Comparison of ENCODE assay signal across 11 cellular contexts in the genomic region with DNA sequence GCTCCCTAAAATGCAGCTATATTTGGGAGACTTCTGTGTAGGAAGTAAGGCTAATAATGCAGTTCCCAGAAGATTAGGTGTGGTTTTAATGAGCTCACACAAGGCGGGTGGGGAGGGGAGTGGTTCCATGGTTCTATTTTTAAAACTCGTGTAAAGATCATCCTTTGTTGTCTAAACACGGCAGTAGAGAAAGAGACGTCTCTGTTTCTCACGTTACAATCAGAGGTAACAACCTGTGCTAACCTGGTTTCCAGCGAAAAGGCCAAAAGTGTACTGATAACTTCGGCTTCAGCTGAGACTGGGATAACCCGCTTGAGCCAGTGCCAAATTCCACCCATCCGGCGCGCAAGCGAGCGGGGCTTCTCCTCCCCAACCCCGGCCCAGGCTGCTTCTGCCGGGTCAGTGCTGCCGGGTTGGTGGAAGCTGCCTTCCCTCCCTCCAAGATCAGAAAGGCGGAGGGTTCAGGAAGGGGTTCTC. TPM values are rescaled to one million over a fixed set of nuclear protein-coding genes. Genes with fewer than 3 reads are reported as not detected.
DNase-seq lines count a peak whose midpoint lies in the region; ATAC-seq, FAIRE-seq and TF ChIP-seq lines count a peak whose summit lies in the region.
"Had no signal": no experiment of that assay in that cellular context is flagged by ENCODE, and none has a peak within 500 bp of the region (broad histone marks: within the 10 kb centered on the region; RNA-seq: fewer than 3 reads in every experiment).

No MANE protein-coding gene starts in this region.

- peak overlapping the region; percentile 1; the same call in 1 of the 2 replicates for H2AFZ ChIP-seq in GM12878 (ENCODE audit: control insufficient read depth, low read depth, low read length)
- no peak overlapping the region for H2AFZ ChIP-seq in H9 (ENCODE audit: low read length)

- CTCF ChIA-PET in GM12878 (lab: Yijun Ruan, JAX): interaction anchor here (0.8 to 13.9 kb wide), 5 partner anchors 18 to 160 kb away, joined by 3 to 123 read pairs (median 7); no protein-coding TSS in a partner anchor

- H3K36me3 Mint-ChIP-seq in memory B cell (no peaks in the 10 kb centered on the region), H9 (ENCODE audit: insufficient read depth in 1 of 3, low read depth in 3 of 3) (peaks cover 0 to 4% (median 2%) of the 10 kb centered on the region in 3 experiments; a peak in 1 of 7 replicates), endodermal cell (ENCODE audit: low read depth) (no peaks in the 10 kb centered on the region)

- no peak overlapping the region for H2BK120ac ChIP-seq in H9 (ENCODE audit: low read depth, low read length, poor library complexity, severe bottlenecking)

- H3T11ph ChIP-seq in H9 (ENCODE audit: low read length): no peak overlapping the region

- H4K8ac ChIP-seq in H9 (replicated peaks; ENCODE audit: insufficient read length, low read depth, low read length): no peak overlapping the region

- H3K56ac ChIP-seq in H9 (ENCODE audit: insufficient read length, low read depth, low read length): no peak overlapping the region

- H3K4me3 Mint-ChIP-seq in memory B cell (peak overlapping the region; percentile 47), H9 (peak overlapping the region in 1 of 2 experiments; percentile 42; a peak in 1 of 5 replicates), endodermal cell (no peak overlapping the region)

- H3K4me2 ChIP-seq in GM12878 (ENCODE audit: control insufficient read depth, insufficient read depth): peak overlapping the region; percentile 59
- H3K4me2 ChIP-seq in H9 (ENCODE audit: insufficient read depth, insufficient read length, low read length): no peak overlapping the region

- H2BK5ac ChIP-seq in H9 (ENCODE audit: insufficient read length, low read length): no peak overlapping the region

- peaks cover 17% of the 10 kb centered on the region for H3K23me2 ChIP-seq in H9 (ENCODE audit: insufficient read length, low read depth, low read length, poor library complexity, severe bottlenecking)

- no peak overlapping the region for H3K18ac ChIP-seq in H9 (ENCODE audit: insufficient read length, low read depth, low read length)

- H3K36me3 ChIP-seq in GM12878 (ENCODE audit: control insufficient read depth in 2 of 2, insufficient read depth in 2 of 2, low read length in 1 of 2) (no peaks in the 10 kb centered on the region), thoracic aorta (no peaks in the 10 kb centered on the region), endodermal cell (ENCODE audit: control insufficient read depth, insufficient read depth, low read length) (no peaks in the 10 kb centered on the region)
- H3K36me3 ChIP-seq: adrenal gland had no signal

- H3K9ac ChIP-seq in GM12878 (ENCODE audit: control insufficient read depth, insufficient read depth, low read length) (no peak overlapping the region), H9 (ENCODE audit: extremely low read depth, insufficient read length, low read length) (no peak overlapping the region), endodermal cell (ENCODE audit: extremely low read depth, low read length, poor library complexity, severe bottlenecking) (no peak overlapping the region)

- peak overlapping the region; percentile 47 for H3K27ac Mint-ChIP-seq in memory B cell
- H3K27ac Mint-ChIP-seq in H9: no peak overlapping the region
- no peak overlapping the region for H3K27ac Mint-ChIP-seq in endodermal cell

- no peak overlapping the region for H2BK20ac ChIP-seq in H9 (ENCODE audit: low read depth, low read length, poor library complexity, severe bottlenecking)

- RAD21 ChIA-PET in GM12878 (lab: Charles Lee; ENCODE audit: unreplicated experiment): interaction anchor here (0.9 to 13.9 kb wide), 5 partner anchors 14 to 101 kb away, joined by 4 to 255 read pairs (median 20); no protein-coding TSS in a partner anchor

- no peaks in the 10 kb centered on the region for H3K27me3 Mint-ChIP-seq in memory B cell
- H3K27me3 Mint-ChIP-seq in H9 (ENCODE audit: low read depth): peaks cover 43% of the 10 kb centered on the region
- H3K27me3 Mint-ChIP-seq in endodermal cell (ENCODE audit: insufficient read depth): peaks cover 10% of the 10 kb centered on the region

- H3K14ac ChIP-seq in H9 (ENCODE audit: insufficient read depth, low read length): no peak overlapping the region

- peaks cover 45% of the 10 kb centered on the region for H3K4me1 ChIP-seq in GM12878 (ENCODE audit: control insufficient read depth, insufficient read depth, low read length)
- H3K4me1 ChIP-seq in thoracic aorta (ENCODE audit: control insufficient read depth in 1 of 2, low read depth in 2 of 2): peaks cover 0 to 12% of the 10 kb centered on the region in 2 donors
- H3K4me1 ChIP-seq in H9 (ENCODE audit: insufficient read depth, low read length): peaks cover 6% of the 10 kb centered on the region; the same call in 1 of the 2 replicates
- H3K4me1 ChIP-seq in endodermal cell (ENCODE audit: control insufficient read depth, insufficient read depth, low read length): no peaks in the 10 kb centered on the region

- no peak overlapping the region for H2AK5ac ChIP-seq in H9 (ENCODE audit: insufficient read length, low read length)

- H4K91ac ChIP-seq in H9 (ENCODE audit: insufficient read length, low read depth, low read length): no peak overlapping the region

- no peak for FAIRE-seq in GM12878 (lab: Jason Lieb, UNC)

- 50% methylated on average over 17 of the region's 17 CpGs for WGBS in GM12878 (ENCODE audit: insufficient coverage, insufficient replicate concordance, low lambda C conversion rate, missing lambda C conversion rate)
- no CpG with 5 or more reads among the region's 17 CpGs for WGBS in H9 (ENCODE audit: extremely low coverage, insufficient read length, low lambda C conversion rate)
- 92 to 94% methylated on average over 14 to 17 of the region's 17 CpGs for WGBS in endodermal cell (ENCODE audit: insufficient coverage in 1 of 2, insufficient read length in 1 of 2), 2 experiments

- intact Hi-C loops in GM12878 (cut with micrococcal nuclease; ENCODE audit: unreplicated experiment): no loop called here

- in situ Hi-C loops in GM12878 (cut with MboI): no loop called here

- TF ChIP-seq RAD21 in GM12878 (IDR thresholded peaks at IDR 0.05; ENCODE audit: insufficient read depth, low read depth, low read length): no peak

- peaks cover 38% of the 10 kb centered on the region for H3K79me2 ChIP-seq in GM12878 (ENCODE audit: control insufficient read depth, insufficient read depth, low read length)
- H3K79me2 ChIP-seq in H9 (ENCODE audit: insufficient read depth, low read length): no peaks in the 10 kb centered on the region

- no peak overlapping the region for H2BK12ac ChIP-seq in H9 (ENCODE audit: insufficient read length, low read depth, low read length)

- no peak for ATAC-seq in GM12878
- no peak for ATAC-seq in memory B cell (ENCODE audit: low read depth)
- no peak for ATAC-seq in thoracic aorta (ENCODE audit: insufficient number of reproducible peaks, low FRiP score, low read depth)
- no peak for ATAC-seq in GM21825 (IDR thresholded peaks at IDR 0.05; ENCODE audit: unreplicated experiment)
- ATAC-seq: left lobe of liver had no signal

- H2BK15ac ChIP-seq in H9 (ENCODE audit: low read depth, low read length): no peak overlapping the region

- H4K20me1 ChIP-seq in GM12878 (ENCODE audit: control insufficient read depth, insufficient read depth): no peaks in the 10 kb centered on the region
- H4K20me1 ChIP-seq in H9 (ENCODE audit: control insufficient read depth, insufficient read depth, insufficient read length): no peaks in the 10 kb centered on the region

- no peak overlapping the region for H3K4ac ChIP-seq in H9 (ENCODE audit: low read depth, low read length)

- no peaks in the 10 kb centered on the region for H3K79me1 ChIP-seq in H9 (ENCODE audit: insufficient read depth, low read depth, low read length, poor library complexity, severe bottlenecking)

- SMC1A ChIA-PET in GM12878 (lab: Charles Lee; ENCODE audit: uncharacterized antibody, unreplicated experiment): interaction anchor here (1.1 to 16.2 kb wide), 10 partner anchors 12 to 97 kb away, joined by 3 to 284 read pairs (median 7); no protein-coding TSS in a partner anchor

- H3K4me1 Mint-ChIP-seq in memory B cell (peaks cover 45% of the 10 kb centered on the region), H9 (peaks cover 23 to 32% of the 10 kb centered on the region in 2 experiments), endodermal cell (peaks cover 20% of the 10 kb centered on the region)

- TF ChIP-seq POLR2A in GM12878 (IDR thresholded peaks at IDR 0.05; ENCODE audit: low read depth, low read length): no peak

- DNase-seq in LoVo (ENCODE audit: low spot score) (peak; percentile 74), GM12878 (ENCODE audit: low read depth, low spot score) (no peak), memory B cell (ENCODE audit: low spot score in 2 of 2) (no peak), thoracic aorta (ENCODE audit: low spot score) (no peak), H9 (no peak), NCI-H146 (lab: John Stamatoyannopoulos, UW) (no peak), endodermal cell (no peak)
- DNase-seq: adrenal gland; stimulated activated CD8-positive, alpha-beta memory T cell treated with anti-CD3 and anti-CD28 coated beads, Interleukin-4, amount 100 ng/mL, for 48 hours had no signal

- BruUV-seq in GM12878 (replicated peaks; lab: Mats Ljungman, UMichigan): no TSS peak

- H3K27ac ChIP-seq in GM12878 (ENCODE audit: control insufficient read depth, insufficient read depth): peak overlapping the region; percentile 39
- peak overlapping the region in 1 of 2 donors; percentile 36 for H3K27ac ChIP-seq in thoracic aorta
- H3K27ac ChIP-seq in H9 (ENCODE audit: insufficient read length, low read depth, low read length): no peak overlapping the region
- H3K27ac ChIP-seq in endodermal cell (ENCODE audit: low read depth, low read length): no peak overlapping the region

- POLR2A ChIA-PET in GM12878 (lab: Charles Lee): interaction anchor here (1.5 to 11.5 kb wide), 5 partner anchors 9 to 98 kb away, joined by 3 to 132 read pairs (median 4); no protein-coding TSS in a partner anchor

- no peak overlapping the region for H4K5ac ChIP-seq in H9 (ENCODE audit: insufficient read length, low read depth, low read length)

- H3K27me3 ChIP-seq in GM12878 (replicated peaks in 1 of 2; ENCODE audit: control insufficient read depth in 2 of 2, insufficient read depth in 2 of 2, low read length in 1 of 2) (no peaks in the 10 kb centered on the region), thoracic aorta (replicated peaks; ENCODE audit: insufficient read depth) (no peaks in the 10 kb centered on the region), H9 (ENCODE audit: insufficient read depth, low read length) (peaks cover 9% of the 10 kb centered on the region; the same call in 1 of the 2 replicates), endodermal cell (ENCODE audit: control insufficient read depth, insufficient read depth, low read length, poor library complexity, severe bottlenecking) (no peaks in the 10 kb centered on the region)
- H3K27me3 ChIP-seq: adrenal gland had no signal

- H3K23ac ChIP-seq in H9 (ENCODE audit: insufficient read length, low read depth, low read length): no peak overlapping the region

- no peaks in the 10 kb centered on the region for H3K9me3 ChIP-seq in GM12878 (replicated peaks; ENCODE audit: control insufficient read depth, insufficient read depth, low read length)
- no peaks in the 10 kb centered on the region for H3K9me3 ChIP-seq in thoracic aorta
- no peaks in the 10 kb centered on the region for H3K9me3 ChIP-seq in H9 (ENCODE audit: control insufficient read depth, low read depth, low read length)
- H3K9me3 ChIP-seq in endodermal cell (ENCODE audit: control insufficient read depth, low read length): no peaks in the 10 kb centered on the region
- H3K9me3 ChIP-seq: adrenal gland had no signal

- TF ChIP-seq EP300 in GM12878 (IDR thresholded peaks at IDR 0.05; ENCODE audit: borderline replicate concordance in 1 of 2, control insufficient read depth in 1 of 2, low read depth in 2 of 2, low read length in 2 of 2): no peak

- H3K4me3 ChIP-seq in GM12878: peak overlapping the region; percentile 22; the same call in 1 of the 2 replicates
- H3K4me3 ChIP-seq in thoracic aorta: peak overlapping the region; percentile 34
- no peak overlapping the region for H3K4me3 ChIP-seq in endodermal cell (ENCODE audit: low read length)
- H3K4me3 ChIP-seq: adrenal gland had no signal

- no peak for TF ChIP-seq CTCF in GM12878 (IDR thresholded peaks at IDR 0.05 in 2 of 3, conservative IDR thresholded peaks at IDR 0.05 in 1 of 3; ENCODE audit: control insufficient read depth in 2 of 3, extremely low read depth in 1 of 3, insufficient read depth in 1 of 3, low read depth in 3 of 3, low read length in 3 of 3)
- TF ChIP-seq CTCF in thoracic aorta (IDR thresholded peaks at IDR 0.05): no peak
- no peak for TF ChIP-seq CTCF in H9 (conservative IDR thresholded peaks at IDR 0.05)
- no peak for TF ChIP-seq CTCF in endodermal cell (conservative IDR thresholded peaks at IDR 0.05)

- H3K9me3 Mint-ChIP-seq in memory B cell (no peaks in the 10 kb centered on the region), H9 (peaks cover 0 to 2% of the 10 kb centered on the region in 2 experiments; a peak in 1 of 5 replicates), endodermal cell (no peaks in the 10 kb centered on the region)

RNA-seq across cellular contexts. Expression of a gene that starts 2.5 kb away (rescaled TPM):
- 126 and 129 TPM in 2 replicates for total RNA-seq in GM12878 (2013; cell fraction: nucleolus; rRNA removed)
- total RNA-seq in GM12878 (2014; rRNA removed) (25.5 and 32.9 TPM in 2 replicates), GM12878 (2014; rRNA removed; fragmentation: Illumina TruSeq; extraction: Trizol) (30.2 and 31.5 TPM in 2 replicates), GM12878 (2021) (41.3 and 41.7 TPM in 2 replicates), thoracic aorta (10 to 100 TPM; 63.4 to 64.3 TPM), H9 (2021) (1.8 and 3.5 TPM in 2 replicates), endodermal cell (10 to 100 TPM; 10.2 to 11.7 TPM)
- polyA plus RNA-seq in GM12878 (2011; ENCODE audit: low read depth): 45.4 TPM
- polyA plus RNA-seq in GM12878 (2011; rRNA removed) (115 and 146 TPM in 2 replicates), GM12878 (2014; fragmentation: Illumina TruSeq; extraction: Trizol) (39.1 and 43.6 TPM in 2 replicates), GM12878 (2014; fragmentation: Nextera tagmentation; extraction: Ambion mirVana) (10 to 100 TPM; 45.5 to 47.9 TPM), GM12878 (2014; rRNA removed) (33.6 and 38.5 TPM in 2 replicates), GM12878 (2016; fragmentation: Nextera tagmentation; extraction: Ambion mirVana) (10 to 100 TPM; 36.2 to 45.6 TPM)
- 41.1 and 48.5 TPM in 2 replicates for polyA plus RNA-seq in GM12878 (2011; cell fraction: cytosol; rRNA removed)
- polyA plus RNA-seq in GM12878 (2011; cell fraction: nucleus; rRNA removed): 65.2 and 95.6 TPM in 2 replicates
- 53.5 and 61.5 TPM in 2 replicates for polyA plus RNA-seq in GM12878 (2012)
- polyA minus RNA-seq in GM12878 (2011; rRNA and poly(A)+ RNA removed): 64.8 and 78.0 TPM in 2 replicates
- 19.9 and 20.1 TPM in 2 replicates for polyA minus RNA-seq in GM12878 (2011; cell fraction: cytosol; rRNA and poly(A)+ RNA removed)
- 41.0 and 41.7 TPM in 2 replicates for polyA minus RNA-seq in GM12878 (2011; cell fraction: nucleus; rRNA and poly(A)+ RNA removed)
- polyA plus RNA-seq in endodermal cell (2013, experiment 1 of 2): 9.2 TPM
- polyA plus RNA-seq in endodermal cell (2013, experiment 2 of 2): 10.8 TPM
